ENCODE assay signal across 10 cellular contexts in genomic region chr9:133953976-133954709, GRCh38. TPM values are rescaled to one million over a fixed set of nuclear protein-coding genes. Genes with fewer than 3 reads are reported as not detected.
DNase-seq lines count a peak whose midpoint lies in the region; ATAC-seq and TF ChIP-seq lines count a peak whose summit lies in the region.
"Had no signal": no experiment of that assay in that cellular context is flagged by ENCODE, and none has a peak within 500 bp of the region (broad histone marks: within the 10 kb centered on the region; RNA-seq: fewer than 3 reads in every experiment).

No MANE protein-coding gene starts in this region.

- H3K9me2 ChIP-seq in DOHH2 (replicated peaks; ENCODE audit: control insufficient read depth, low read length) = no peaks in the 10 kb centered on the region

- 86 to 96% methylated on average over 21 to 29 of the region's 29 CpGs for WGBS in testis, 2 donors

- H3K4me3 Mint-ChIP-seq in T-helper 17 cell = peak overlapping the region; percentile 83
- H3K4me3 Mint-ChIP-seq in natural killer cell treated with Interleukin-12 subunit alpha and Interleukin-12 subunit beta and Interleukin-15 and Interleukin-18, amount 100 ng/mL, for 72 hours = peak overlapping the region; percentile 59
- H3K4me3 Mint-ChIP-seq: activated T-helper 1 cell treated with anti-CD3 and anti-CD28 coated beads, Interleukin-12 subunit alpha, Interleukin-12 subunit beta, Interleukin-2, Interleukin-4 antibody, amounts not matched to agents 30 ng/mL and 10 ng/mL and 1 ng/mL, durations not matched to agents 14 hours and 24 hours and 36 hours had no signal

- peak overlapping the region; percentile 52 for H3K4me3 ChIP-seq in DOHH2 (ENCODE audit: low read length)
- no peak overlapping the region for H3K4me3 ChIP-seq in testis

- no peaks in the 10 kb centered on the region for H4K20me1 ChIP-seq in DOHH2 (ENCODE audit: control insufficient read depth, insufficient read depth, low read depth, low read length)

- H3K36me3 ChIP-seq in DOHH2 (ENCODE audit: control insufficient read depth, low read length) = peaks cover 6% of the 10 kb centered on the region; the same call in 1 of the 2 replicates
- no peaks in the 10 kb centered on the region for H3K36me3 ChIP-seq in testis (ENCODE audit: low read depth, missing control alignments)

- peak overlapping the region; percentile 16 for H3K27ac Mint-ChIP-seq in T-helper 17 cell
- peak overlapping the region; percentile 10 to 75 for H3K27ac Mint-ChIP-seq in natural killer cell treated with Interleukin-12 subunit alpha and Interleukin-12 subunit beta and Interleukin-15 and Interleukin-18, amount 100 ng/mL, for 72 hours
- H3K27ac Mint-ChIP-seq: activated T-helper 1 cell treated with anti-CD3 and anti-CD28 coated beads, Interleukin-12 subunit alpha, Interleukin-12 subunit beta, Interleukin-2, Interleukin-4 antibody, amounts not matched to agents 30 ng/mL and 10 ng/mL and 1 ng/mL, durations not matched to agents 14 hours and 24 hours and 36 hours had no signal

- peaks cover 22% of the 10 kb centered on the region for H3K4me1 Mint-ChIP-seq in T-helper 17 cell
- peaks cover 17 to 19% of the 10 kb centered on the region in 2 donors for H3K4me1 Mint-ChIP-seq in natural killer cell treated with Interleukin-12 subunit alpha and Interleukin-12 subunit beta and Interleukin-15 and Interleukin-18, amount 100 ng/mL, for 72 hours (ENCODE audit: low read depth in 2 of 2)

- DNase-seq in GM19238 (ENCODE audit: insufficient read length, low spot score) (peak; percentile 55), T-helper 17 cell (no peak), HuH-7.5 (ENCODE audit: low spot score) (no peak), testis (no peak), NCI-H526 treated with DMSO at 0.1 percent for 48 hours (lab: John Stamatoyannopoulos, UW) (no peak), SKM-1 treated with dmso at 0.1 percent for 144 hours (lab: John Stamatoyannopoulos, UW; ENCODE audit: unreplicated experiment) (no peak)
- DNase-seq in natural killer cell treated with Interleukin-12 subunit alpha and Interleukin-12 subunit beta and Interleukin-15 and Interleukin-18, amount 100 ng/mL, for 72 hours (ENCODE audit: low spot score) = no peak
- DNase-seq: NCI-H1417 had no signal

- H3K4me2 ChIP-seq in DOHH2 (ENCODE audit: low read length) = peak overlapping the region; percentile 89

- H3K9me3 Mint-ChIP-seq in natural killer cell treated with Interleukin-12 subunit alpha and Interleukin-12 subunit beta and Interleukin-15 and Interleukin-18, amount 100 ng/mL, for 72 hours = no peaks in the 10 kb centered on the region
- H3K9me3 Mint-ChIP-seq: activated T-helper 1 cell treated with anti-CD3 and anti-CD28 coated beads, Interleukin-12 subunit alpha, Interleukin-12 subunit beta, Interleukin-2, Interleukin-4 antibody, amounts not matched to agents 30 ng/mL and 10 ng/mL and 1 ng/mL, durations not matched to agents 14 hours and 24 hours and 36 hours had no signal

- peaks cover 26% of the 10 kb centered on the region for H3F3A ChIP-seq in DOHH2 (ENCODE audit: control insufficient read depth, insufficient read depth)

- H3K4me1 ChIP-seq in DOHH2 (ENCODE audit: control insufficient read depth, low read length) (peaks cover 66% of the 10 kb centered on the region), testis (peaks cover 12% of the 10 kb centered on the region)

- peak; percentile 7 for ATAC-seq in T-helper 17 cell
- ATAC-seq in natural killer cell treated with Interleukin-12 subunit alpha and Interleukin-12 subunit beta and Interleukin-15 and Interleukin-18, amount 100 ng/mL, for 72 hours = peak in 1 of 2 donors; percentile 37

- H3K9me3 ChIP-seq in DOHH2 (ENCODE audit: control insufficient read depth, insufficient read depth, low read length) (no peaks in the 10 kb centered on the region), T-helper 17 cell (ENCODE audit: control insufficient read depth, low read length, poor library complexity, severe bottlenecking) (no peaks in the 10 kb centered on the region), testis (no peaks in the 10 kb centered on the region)

- no peaks in the 10 kb centered on the region for H3K27me3 Mint-ChIP-seq in T-helper 17 cell
- no peaks in the 10 kb centered on the region for H3K27me3 Mint-ChIP-seq in natural killer cell treated with Interleukin-12 subunit alpha and Interleukin-12 subunit beta and Interleukin-15 and Interleukin-18, amount 100 ng/mL, for 72 hours

- peaks cover 65% of the 10 kb centered on the region for H3K79me2 ChIP-seq in DOHH2 (ENCODE audit: control insufficient read depth, low read length)

- no peak for TF ChIP-seq POLR2A in testis (IDR thresholded peaks at IDR 0.05)

- H3K27me3 ChIP-seq in DOHH2 (ENCODE audit: control insufficient read depth, low read length) = no peaks in the 10 kb centered on the region
- H3K27me3 ChIP-seq in testis = no peaks in the 10 kb centered on the region

- TF ChIP-seq CTCF in DOHH2 (IDR thresholded peaks at IDR 0.05; ENCODE audit: low read depth, low read length, poor library complexity, severe bottlenecking) (no peak), testis (IDR thresholded peaks at IDR 0.05) (no peak)

- H3K36me3 Mint-ChIP-seq in T-helper 17 cell (ENCODE audit: low read depth) = no peaks in the 10 kb centered on the region
- H3K36me3 Mint-ChIP-seq in natural killer cell treated with Interleukin-12 subunit alpha and Interleukin-12 subunit beta and Interleukin-15 and Interleukin-18, amount 100 ng/mL, for 72 hours = no peaks in the 10 kb centered on the region

- intact Hi-C loops in testis (cut with DNase I; ENCODE audit: low total_unique reads) = no loop called here

- H3K27ac ChIP-seq in DOHH2 (ENCODE audit: low read depth, low read length) (peak overlapping the region; percentile 97), testis (no peak overlapping the region)

RNA-seq across cellular contexts. Expression of gene VAV2, which starts 38.0 kb away (rescaled TPM):
- 1 to 10 TPM; 3.5 to 5.5 TPM for total RNA-seq in T-helper 17 cell
- total RNA-seq in natural killer cell treated with Interleukin-12 subunit alpha and Interleukin-12 subunit beta and Interleukin-15 and Interleukin-18, amount 100 ng/mL, for 72 hours = 1 to 10 TPM; 1.9 to 6.7 TPM
- total RNA-seq in testis = 10 to 100 TPM; 12.2 to 14.1 TPM
- polyA plus RNA-seq in testis (ENCODE audit: insufficient read depth, low read depth, low replicate concordance) = 11.0 TPM
